Comparison of ENCODE assay signal across 1 cellular context in the genomic region with DNA sequence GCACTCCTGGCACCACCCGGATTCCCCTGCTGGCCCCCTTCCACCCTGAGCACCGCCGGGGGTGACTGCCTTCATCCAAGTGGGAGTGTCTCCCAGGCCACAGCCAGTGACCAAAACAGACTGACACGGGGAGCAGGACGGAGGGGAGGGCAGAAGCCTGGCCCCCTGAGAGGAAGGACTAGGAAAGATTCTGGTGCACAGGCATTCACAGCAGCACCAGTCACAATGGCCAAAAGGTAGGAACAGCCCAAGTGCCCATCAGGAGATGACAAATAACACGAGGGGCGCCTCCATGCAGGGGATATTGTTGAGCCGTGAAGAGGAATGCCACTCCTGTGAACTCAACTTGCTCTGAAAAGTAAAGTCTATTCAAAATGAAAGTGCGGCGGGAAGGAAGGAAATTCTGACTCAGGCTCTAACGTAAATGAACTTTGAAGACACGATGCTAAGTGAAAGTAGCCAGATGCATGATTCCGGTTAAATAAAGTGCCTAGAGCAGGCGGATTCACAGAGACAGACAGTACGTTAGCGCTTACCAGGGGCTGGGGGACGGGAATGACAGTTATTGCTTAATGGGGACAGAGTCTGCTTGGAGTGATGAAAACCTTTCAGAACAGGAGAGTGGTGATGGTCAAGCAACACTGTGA.
TF ChIP-seq lines count a peak whose summit lies in the region.

No MANE protein-coding gene starts in this region.

TF ChIP-seq in WTC11, 78 proteins besides CTCF, POLR2A, EP300 and RAD21 (continued from another document):
- TF ChIP-seq, protein P1, sequence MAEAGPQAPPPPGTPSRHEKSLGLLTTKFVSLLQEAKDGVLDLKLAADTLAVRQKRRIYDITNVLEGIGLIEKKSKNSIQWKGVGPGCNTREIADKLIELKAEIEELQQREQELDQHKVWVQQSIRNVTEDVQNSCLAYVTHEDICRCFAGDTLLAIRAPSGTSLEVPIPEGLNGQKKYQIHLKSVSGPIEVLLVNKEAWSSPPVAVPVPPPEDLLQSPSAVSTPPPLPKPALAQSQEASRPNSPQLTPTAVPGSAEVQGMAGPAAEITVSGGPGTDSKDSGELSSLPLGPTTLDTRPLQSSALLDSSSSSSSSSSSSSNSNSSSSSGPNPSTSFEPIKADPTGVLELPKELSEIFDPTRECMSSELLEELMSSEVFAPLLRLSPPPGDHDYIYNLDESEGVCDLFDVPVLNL (CRISPR knock-in tag; IDR thresholded peaks at IDR 0.05; ENCODE audit: borderline replicate concordance, low read depth) = no peak
- TF ChIP-seq, protein P2, sequence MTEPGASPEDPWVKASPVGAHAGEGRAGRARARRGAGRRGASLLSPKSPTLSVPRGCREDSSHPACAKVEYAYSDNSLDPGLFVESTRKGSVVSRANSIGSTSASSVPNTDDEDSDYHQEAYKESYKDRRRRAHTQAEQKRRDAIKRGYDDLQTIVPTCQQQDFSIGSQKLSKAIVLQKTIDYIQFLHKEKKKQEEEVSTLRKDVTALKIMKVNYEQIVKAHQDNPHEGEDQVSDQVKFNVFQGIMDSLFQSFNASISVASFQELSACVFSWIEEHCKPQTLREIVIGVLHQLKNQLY (CRISPR knock-in tag; IDR thresholded peaks at IDR 0.05) = no peak
- TF ChIP-seq KAT7 (CRISPR knock-in tag; IDR thresholded peaks at IDR 0.05; ENCODE audit: borderline replicate concordance) = no peak
